In genomic region chr3:98982336-98982735, GRCh38 we compare ENCODE assay signal across 22 cellular contexts.
DNase-seq lines count a peak whose midpoint lies in the region; ATAC-seq and TF ChIP-seq lines count a peak whose summit lies in the region.
"Had no signal": no experiment of that assay in that cellular context is flagged by ENCODE, and none has a peak within 500 bp of the region (broad histone marks: within the 10 kb centered on the region; RNA-seq: fewer than 3 reads in every experiment).

No MANE protein-coding gene starts in this region.

- H3K27ac ChIP-seq in RWPE1: no peak overlapping the region
- H3K27ac ChIP-seq: suprapubic skin, VCaP had no signal

- ATAC-seq in GM19328 (IDR thresholded peaks at IDR 0.05; ENCODE audit: unreplicated experiment): no peak
- ATAC-seq: CD8-positive, alpha-beta T cell had no signal

- no peaks in the 10 kb centered on the region for H3K27me3 ChIP-seq in GM06990 (replicated peaks; ENCODE audit: control insufficient read depth, insufficient read depth, low read length)
- H3K27me3 ChIP-seq: suprapubic skin had no signal

- TF ChIP-seq CTCF in GM06990 (IDR thresholded peaks at IDR 0.05; ENCODE audit: insufficient read depth, low read length, poor library complexity, severe bottlenecking) (no peak), RWPE1 (conservative IDR thresholded peaks at IDR 0.05; ENCODE audit: low read depth) (no peak)

- DNase-seq in GM06990 (ENCODE audit: extremely low read depth, insufficient read length) (no peak), RPMI7951 (ENCODE audit: low read depth) (peak; percentile 64), fibroblast of peridontal ligament (ENCODE audit: extremely low read depth) (peak; percentile 55), pons (ENCODE audit: low spot score) (peak; percentile 8), HK-2 (ENCODE audit: unreplicated experiment) (no peak), RWPE1 (ENCODE audit: low spot score) (no peak), activated gamma-delta T cell treated with Interleukin-2 at 50 U/mL for 16 hours (no peak)
- DNase-seq: activated CD4-positive, alpha-beta T cell treated with anti-CD3 and anti-CD28 coated beads, Interleukin-2, amount 50 U/mL, for 1 hour; anterior cingulate cortex; CD8-positive, alpha-beta T cell; DMS53; kidney; mesendoderm; NCI-H1092 treated with DMSO at 0.1 percent for 48 hours; NCI-H2029 treated with DMSO at 0.1 percent for 48 hours; NCI-H446 treated with DMSO at 0.1 percent for 48 hours; NK-92 treated with Interleukin-12 subunit alpha and Interleukin-12 subunit beta, amount 100 ng/mL, for 24 hours; stimulated activated CD4-positive, alpha-beta T cell treated with anti-CD3 and anti-CD28 coated beads, Interleukin-15, amount 100 ng/mL, for 24 hours; T-helper 1 cell had no signal

- H3K4me3 ChIP-seq in GM06990 (replicated peaks; ENCODE audit: low read depth, low read length): peak overlapping the region; percentile 58
- H3K4me3 ChIP-seq: suprapubic skin had no signal

- CTCF ChIA-PET in RWPE1 (lab: Yijun Ruan, JAX): no interaction called here

- POLR2A ChIA-PET in RWPE1 (lab: Yijun Ruan, JAX; ENCODE audit: low non-redundant PET): no interaction called here

- H3K36me3 ChIP-seq in GM06990 (ENCODE audit: control insufficient read depth, insufficient read depth, low read length): no peaks in the 10 kb centered on the region
- H3K36me3 ChIP-seq: suprapubic skin had no signal

Comparison
In these comparisons a context has a peak if more than half of its experiments do, and no peak if none do; other contexts are left out.
1. DNase-seq: peak in RPMI7951 (single experiment), fibroblast of peridontal ligament (single experiment) and pons (single experiment); none in GM06990 (single experiment), HK-2 (single experiment), RWPE1 (single experiment) and activated gamma-delta T cell treated with Interleukin-2 at 50 U/mL for 16 hours (single experiment).